8 cellular contexts compared by ENCODE assay signal in the genomic region with DNA sequence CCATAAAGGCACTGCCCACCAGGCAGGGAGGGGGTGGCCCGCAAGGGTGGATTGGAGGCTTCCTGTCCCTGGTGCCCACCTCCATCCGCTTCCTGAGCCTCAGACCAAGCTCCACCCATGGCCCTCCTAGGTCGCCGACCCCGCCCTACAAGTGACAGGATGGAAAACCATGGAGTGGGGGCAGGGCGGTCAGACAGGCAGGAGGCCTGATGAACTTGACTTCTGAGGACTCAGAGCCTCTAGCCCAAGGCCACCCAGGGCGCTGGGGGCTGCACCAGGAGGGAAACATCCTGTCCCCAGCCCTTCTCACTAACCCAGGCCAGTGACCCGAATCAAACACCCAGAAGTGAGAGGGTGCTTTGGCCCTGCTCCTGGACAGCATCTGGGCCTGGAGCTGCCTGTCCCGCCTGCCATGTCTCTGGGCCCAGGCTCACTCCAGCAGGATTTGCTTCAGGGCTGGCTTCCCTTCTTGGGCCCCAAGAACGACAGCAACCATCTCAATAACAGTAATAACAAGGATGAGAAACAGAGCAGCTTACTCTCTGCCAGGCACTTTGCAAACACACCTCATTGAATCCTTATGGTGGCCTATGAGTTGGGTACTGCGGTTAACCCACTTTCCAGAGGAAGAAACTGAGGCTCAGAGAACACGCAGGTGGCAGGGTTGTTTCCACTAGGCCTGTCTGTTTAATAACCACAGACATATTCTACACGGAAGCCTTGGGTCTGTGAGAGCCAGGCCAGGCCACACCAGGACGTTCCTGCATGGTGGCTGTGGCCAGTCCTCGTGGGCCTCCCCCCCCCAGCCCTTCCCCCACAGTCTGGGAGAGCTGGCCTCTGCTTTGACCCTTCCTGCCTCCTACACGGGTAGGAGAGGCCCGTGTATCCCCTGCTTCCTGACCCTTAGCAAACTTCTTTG. TPM values are rescaled to one million over a fixed set of nuclear protein-coding genes. Genes with fewer than 3 reads are reported as not detected.
A peak's percentile ranks its signal among the peaks of the same experiment; 100 is the strongest.
DNase-seq lines count a peak whose midpoint lies in the region; ATAC-seq and TF ChIP-seq lines count a peak whose summit lies in the region.

No MANE protein-coding gene starts in this region.

- CTCF ChIA-PET in CD8-positive, alpha-beta memory T cell (lab: Charles Lee) = interaction anchor here (1.0 to 1.4 kb wide), 4 partner anchors 18 to 39 kb away, joined by 3 to 7 read pairs (median 4); no protein-coding TSS in a partner anchor
- CTCF ChIA-PET in IMR-90 (lab: Yijun Ruan, JAX) = interaction anchor here (1.1 kb wide), 1 partner anchor 34 kb away, joined by 4 read pairs; no protein-coding TSS in a partner anchor

- no peaks in the 10 kb centered on the region for H3K27me3 ChIP-seq in CD8-positive, alpha-beta memory T cell (ENCODE audit: insufficient read depth, low read length, poor library complexity, severe bottlenecking)
- H3K27me3 ChIP-seq in IMR-90 (ENCODE audit: control insufficient read depth, insufficient read depth, low read length) (no peaks in the 10 kb centered on the region), gastrocnemius medialis (no peaks in the 10 kb centered on the region)

- H3K9me1 ChIP-seq in IMR-90 (ENCODE audit: insufficient read depth, low read length) = peaks cover 12% of the 10 kb centered on the region

- WGBS in IMR-90 (ENCODE audit: extremely low coverage in 2 of 2, insufficient read length in 1 of 2), 2 experiments = 69% methylated on average over 2 of the region's 17 CpGs; no CpG with 5 or more reads in 1 of the 2 experiments

- DNase-seq in CD8-positive, alpha-beta memory T cell = peak; percentile 61 to 83 (median 62)
- no peak for DNase-seq in IMR-90
- DNase-seq in activated CD8-positive, alpha-beta memory T cell treated with anti-CD3 and anti-CD28 coated beads for 48 hours (ENCODE audit: low read depth in 2 of 3, low spot score in 2 of 3) = peak in 2 of 3 experiments; percentile 74 to 75
- peak; percentile 60 for DNase-seq in glutamatergic neuron
- DNase-seq in gastrocnemius medialis = peak in 1 of 2 donors; percentile 47
- no peak for DNase-seq in NCI-H446 treated with DMSO at 0.1 percent for 48 hours (lab: John Stamatoyannopoulos, UW)
- DNase-seq in cerebellar nuclear complex (lab: John Stamatoyannopoulos, UW) = no peak

- POLR2A ChIA-PET in CD8-positive, alpha-beta memory T cell (lab: Charles Lee) = interaction anchor here (0.7 to 2.9 kb wide), 3 partner anchors 13 to 118 kb away, joined by 4 to 9 read pairs (median 6); a partner anchor contains a TSS
- POLR2A ChIA-PET in IMR-90 (lab: Charles Lee; ENCODE audit: unreplicated experiment) = no interaction called here

- H3K56ac ChIP-seq in IMR-90 (ENCODE audit: extremely low read depth, insufficient read depth, low read length) = no peak overlapping the region

- no peak overlapping the region; the same call in 1 of the 2 replicates for H2BK120ac ChIP-seq in IMR-90 (ENCODE audit: low read depth, low read length)

- no peak for TF ChIP-seq POLR2A in IMR-90 (IDR thresholded peaks at IDR 0.05; ENCODE audit: low read depth, low read length)
- no peak for TF ChIP-seq POLR2A in gastrocnemius medialis (IDR thresholded peaks at IDR 0.05)

- H3K9ac ChIP-seq in IMR-90 (ENCODE audit: low read depth, low read length) = no peak overlapping the region

- ATAC-seq in IMR-90 (ENCODE audit: low read depth) = no peak
- no peak for ATAC-seq in gastrocnemius medialis
- ATAC-seq in GM18520 (IDR thresholded peaks at IDR 0.05; ENCODE audit: unreplicated experiment) = no peak

- H3K27ac ChIP-seq in CD8-positive, alpha-beta memory T cell (ENCODE audit: low read depth, low read length) = peak overlapping the region; percentile 85
- no peak overlapping the region for H3K27ac ChIP-seq in IMR-90 (ENCODE audit: insufficient read depth, low read length)
- H3K27ac ChIP-seq in gastrocnemius medialis = peak overlapping the region; percentile 9 to 75 (median 66)

- H3K23ac ChIP-seq in IMR-90 (ENCODE audit: low read depth, low read length) = no peak overlapping the region

- H3K4ac ChIP-seq in IMR-90 (ENCODE audit: low read depth, low read length) = peak overlapping the region; percentile 24; the same call in 1 of the 2 replicates

- peaks cover 50% of the 10 kb centered on the region for H3K4me1 ChIP-seq in CD8-positive, alpha-beta memory T cell (ENCODE audit: insufficient read depth, low read length)
- H3K4me1 ChIP-seq in IMR-90 (ENCODE audit: control insufficient read depth, insufficient read depth, low read length) (peaks cover 23% of the 10 kb centered on the region), gastrocnemius medialis (peaks cover 20 to 21% of the 10 kb centered on the region in 2 donors)

- no peaks in the 10 kb centered on the region for H3K9me3 ChIP-seq in CD8-positive, alpha-beta memory T cell (ENCODE audit: low read length)
- H3K9me3 ChIP-seq in IMR-90 (ENCODE audit: control insufficient read depth, insufficient read depth, low read length) (no peaks in the 10 kb centered on the region), gastrocnemius medialis (no peaks in the 10 kb centered on the region)

- H2AK5ac ChIP-seq in IMR-90 (ENCODE audit: low read depth, low read length) = peak overlapping the region; percentile 29; the same call in 1 of the 2 replicates

- BruUV-seq in IMR-90 (replicated peaks; lab: Mats Ljungman, UMichigan) = no TSS peak

- peak overlapping the region; percentile 65 for H3K4me3 ChIP-seq in CD8-positive, alpha-beta memory T cell (ENCODE audit: low read length)
- no peak overlapping the region for H3K4me3 ChIP-seq in IMR-90 (ENCODE audit: insufficient read depth, low read depth, low read length)
- H3K4me3 ChIP-seq in gastrocnemius medialis = no peak overlapping the region

- peak overlapping the region; percentile 88 to 99 (median 93) for H3K4me3 Mint-ChIP-seq in CD8-positive, alpha-beta memory T cell
- no peak overlapping the region for H3K4me3 Mint-ChIP-seq in glutamatergic neuron (ENCODE audit: unreplicated experiment)

- no peak overlapping the region for H2AK9ac ChIP-seq in IMR-90 (replicated peaks; ENCODE audit: low read depth, low read length, poor library complexity)

- H2AFZ ChIP-seq in IMR-90 (replicated peaks; ENCODE audit: low read length, poor library complexity) = peak overlapping the region; percentile 16

- no peak overlapping the region for H2BK5ac ChIP-seq in IMR-90 (ENCODE audit: low read depth, low read length, poor library complexity, severe bottlenecking)

- peak overlapping the region; percentile 13; the same call in 1 of the 2 replicates for H4K91ac ChIP-seq in IMR-90 (ENCODE audit: insufficient read depth, low read depth, low read length)

- no peak overlapping the region for H3K4me2 ChIP-seq in IMR-90 (ENCODE audit: low read depth, low read length)

- no peak overlapping the region for H3K14ac ChIP-seq in IMR-90 (replicated peaks; ENCODE audit: low read depth, low read length)

- H3K9me3 Mint-ChIP-seq in CD8-positive, alpha-beta memory T cell = no peaks in the 10 kb centered on the region
- peaks cover 3% of the 10 kb centered on the region for H3K9me3 Mint-ChIP-seq in glutamatergic neuron (ENCODE audit: unreplicated experiment)

- intact Hi-C loops in IMR-90 (cut with micrococcal nuclease) (no loop called here), gastrocnemius medialis (cut with DNase I; ENCODE audit: low total_unique reads) (no loop called here)

- no peaks in the 10 kb centered on the region for H3K36me3 ChIP-seq in CD8-positive, alpha-beta memory T cell (ENCODE audit: insufficient read depth, low read length)
- H3K36me3 ChIP-seq in IMR-90 (ENCODE audit: control insufficient read depth, insufficient read depth, low read length) (peaks cover 5% of the 10 kb centered on the region), gastrocnemius medialis (peaks cover 0 to 10% of the 10 kb centered on the region in 2 donors)

- in situ Hi-C loops in IMR-90 (cut with MboI; ENCODE audit: low sequenced_read_pairs) = no loop called here
- in situ Hi-C loops in gastrocnemius medialis (cut with MboI; ENCODE audit: low sequenced_read_pairs in 4 of 4) = loop anchor here in 1 of 4 donors (25.0 kb wide), 1 partner anchor 667 kb away; no protein-coding TSS in a partner anchor

- H2BK15ac ChIP-seq in IMR-90 (ENCODE audit: low read depth, low read length) = no peak overlapping the region

- peaks cover 6 to 10% of the 10 kb centered on the region in 2 experiments; a peak in 2 of 4 replicates for H3K79me1 ChIP-seq in IMR-90 (ENCODE audit: low read depth in 1 of 2, low read length in 2 of 2)

- H4K20me1 ChIP-seq in IMR-90 (ENCODE audit: insufficient read depth, low read length) = no peaks in the 10 kb centered on the region

- H3K36me3 Mint-ChIP-seq in CD8-positive, alpha-beta memory T cell = peaks cover 0 to 41% (median 0%) of the 10 kb centered on the region in 3 donors
- H3K36me3 Mint-ChIP-seq in glutamatergic neuron (ENCODE audit: unreplicated experiment) = no peaks in the 10 kb centered on the region

- peaks cover 48 to 60% (median 50%) of the 10 kb centered on the region in 3 donors for H3K4me1 Mint-ChIP-seq in CD8-positive, alpha-beta memory T cell
- H3K4me1 Mint-ChIP-seq in glutamatergic neuron (ENCODE audit: low read depth, unreplicated experiment) = peaks cover 3% of the 10 kb centered on the region

- peak overlapping the region; percentile 96 to 100 (median 100) for H3K27ac Mint-ChIP-seq in CD8-positive, alpha-beta memory T cell
- H3K27ac Mint-ChIP-seq in glutamatergic neuron (ENCODE audit: unreplicated experiment) = no peak overlapping the region

- H4K8ac ChIP-seq in IMR-90 (ENCODE audit: low read depth in 2 of 2, low read length in 2 of 2) = peak overlapping the region; percentile 0 to 6; a peak in 2 of 4 replicates

- peak overlapping the region; percentile 42; the same call in 1 of the 2 replicates for H3K18ac ChIP-seq in IMR-90 (ENCODE audit: low read depth, low read length)

- no peak for TF ChIP-seq RAD21 in IMR-90 (IDR thresholded peaks at IDR 0.05; ENCODE audit: low read length)

- TF ChIP-seq CTCF in IMR-90 (conservative IDR thresholded peaks at IDR 0.05; ENCODE audit: low read depth, low read length) (no peak), glutamatergic neuron (IDR thresholded peaks at IDR 0.05; ENCODE audit: partially characterized antibody, unreplicated experiment) (no peak), gastrocnemius medialis (IDR thresholded peaks at IDR 0.05 in 4 of 5, conservative IDR thresholded peaks at IDR 0.05 in 1 of 5) (no peak)

- peaks cover 0 to 3% of the 10 kb centered on the region in 2 donors for H3K27me3 Mint-ChIP-seq in CD8-positive, alpha-beta memory T cell
- no peaks in the 10 kb centered on the region for H3K27me3 Mint-ChIP-seq in glutamatergic neuron (ENCODE audit: unreplicated experiment)

- peak overlapping the region; percentile 64 for H4K5ac ChIP-seq in IMR-90 (ENCODE audit: low read depth, low read length)

- dilution Hi-C loops in IMR-90 (cut with HindIII; ENCODE audit: low sequenced_read_pairs, unreplicated experiment) = no loop called here

- H2BK20ac ChIP-seq in IMR-90 (ENCODE audit: low read depth, low read length) = no peak overlapping the region

RNA-seq across cellular contexts. Expression of a gene that starts 4.4 kb away (rescaled TPM):
- 10 to 100 TPM; 52.3 to 54.0 TPM for total RNA-seq in CD8-positive, alpha-beta memory T cell
- polyA plus RNA-seq in CD8-positive, alpha-beta memory T cell = 54.7 TPM
- total RNA-seq in IMR-90 (2012; rRNA removed) (35.3 and 35.7 TPM in 2 replicates), glutamatergic neuron (ENCODE audit: unreplicated experiment) (26.1 TPM), gastrocnemius medialis (10 to 100 TPM; 46.7 to 69.3 (median 56.9) TPM)
- polyA plus RNA-seq in IMR-90 (2012; rRNA removed) = 47.6 and 48.6 TPM in 2 replicates
- 41.6 and 60.0 TPM in 2 replicates for polyA plus RNA-seq in IMR-90 (2012; cell fraction: cytosol; rRNA removed)
- 105 and 190 TPM in 2 replicates for polyA plus RNA-seq in IMR-90 (2012; cell fraction: nucleus; rRNA removed; ENCODE audit: low replicate concordance)

RNA-seq across cellular contexts. Expression of a gene that starts 13.0 kb away (rescaled TPM):
- 10 to 100 TPM; 32.9 to 43.2 TPM for total RNA-seq in CD8-positive, alpha-beta memory T cell
- polyA plus RNA-seq in CD8-positive, alpha-beta memory T cell = 28.7 TPM
- total RNA-seq in IMR-90 (2012; rRNA removed) = 11.9 and 12.5 TPM in 2 replicates
- polyA plus RNA-seq in IMR-90 (2012; rRNA removed) = 32.9 and 42.2 TPM in 2 replicates
- 18.6 and 48.3 TPM in 2 replicates for polyA plus RNA-seq in IMR-90 (2012; cell fraction: cytosol; rRNA removed)
- 25.4 and 59.2 TPM in 2 replicates for polyA plus RNA-seq in IMR-90 (2012; cell fraction: nucleus; rRNA removed; ENCODE audit: low replicate concordance)
- 15.8 TPM for total RNA-seq in glutamatergic neuron (ENCODE audit: unreplicated experiment)
- total RNA-seq in gastrocnemius medialis = 10 to 100 TPM; 11.2 to 48.4 (median 23.6) TPM

RNA-seq across cellular contexts. Expression of a gene that starts 26.3 kb away (rescaled TPM):
- total RNA-seq in CD8-positive, alpha-beta memory T cell = 10 to 100 TPM; 15.8 to 20.0 TPM
- 0.23 TPM for polyA plus RNA-seq in CD8-positive, alpha-beta memory T cell
- 44.8 and 51.4 TPM in 2 replicates for total RNA-seq in IMR-90 (2012; rRNA removed)
- polyA plus RNA-seq in IMR-90 (2012; rRNA removed) = 119 and 126 TPM in 2 replicates
- polyA plus RNA-seq in IMR-90 (2012; cell fraction: cytosol; rRNA removed) = 146 and 387 TPM in 2 replicates
- polyA plus RNA-seq in IMR-90 (2012; cell fraction: nucleus; rRNA removed; ENCODE audit: low replicate concordance) = 158 and 207 TPM in 2 replicates
- 121 TPM for total RNA-seq in glutamatergic neuron (ENCODE audit: unreplicated experiment)
- total RNA-seq in gastrocnemius medialis = 100 to 1,000 TPM; 240 to 489 (median 359) TPM

RNA-seq across cellular contexts. Expression of a gene that starts 26.8 kb away (rescaled TPM):
- total RNA-seq in CD8-positive, alpha-beta memory T cell = 1 to 10 TPM; 1.4 to 2.5 TPM
- polyA plus RNA-seq in CD8-positive, alpha-beta memory T cell = 0.89 TPM
- total RNA-seq in IMR-90 (2012; rRNA removed) (0.28 and 0.36 TPM in 2 replicates), glutamatergic neuron (ENCODE audit: unreplicated experiment) (11.9 TPM), gastrocnemius medialis (1 to 10 TPM in 1 of 4 donors, not detected in 3; 4.2 TPM)
- polyA plus RNA-seq in IMR-90 (2012; rRNA removed) = 2.7 and 3.6 TPM in 2 replicates
- polyA plus RNA-seq in IMR-90 (2012; cell fraction: cytosol; rRNA removed) = 2.5 and 3.4 TPM in 2 replicates
- polyA plus RNA-seq in IMR-90 (2012; cell fraction: nucleus; rRNA removed; ENCODE audit: low replicate concordance) = 22.0 and 36.8 TPM in 2 replicates

RNA-seq across cellular contexts. Expression of a gene that starts 33.8 kb away (rescaled TPM):
- total RNA-seq in CD8-positive, alpha-beta memory T cell = 10 to 100 TPM; 73.8 to 75.5 TPM
- polyA plus RNA-seq in CD8-positive, alpha-beta memory T cell = 52.2 TPM
- total RNA-seq in IMR-90 (2012; rRNA removed) = 10.8 TPM in 2 replicates
- polyA plus RNA-seq in IMR-90 (2012; rRNA removed) = 60.6 and 60.9 TPM in 2 replicates
- polyA plus RNA-seq in IMR-90 (2012; cell fraction: cytosol; rRNA removed) = 40.8 and 52.3 TPM in 2 replicates
- polyA plus RNA-seq in IMR-90 (2012; cell fraction: nucleus; rRNA removed; ENCODE audit: low replicate concordance) = 40.3 and 50.7 TPM in 2 replicates
- 35.3 TPM for total RNA-seq in glutamatergic neuron (ENCODE audit: unreplicated experiment)
- 10 to 100 TPM in 1 of 4 donors, 1 to 10 TPM in 3; 4.7 to 10.4 (median 5.9) TPM for total RNA-seq in gastrocnemius medialis

Comparison
In these comparisons a context has a peak if more than half of its experiments do, and no peak if none do; other contexts are left out.
1. DNase-seq: peak in CD8-positive, alpha-beta memory T cell (5 of 5), activated CD8-positive, alpha-beta memory T cell treated with anti-CD3 and anti-CD28 coated beads for 48 hours (2 of 3) and glutamatergic neuron (single experiment); none in IMR-90 (single experiment), NCI-H446 treated with DMSO at 0.1 percent for 48 hours (single experiment) and cerebellar nuclear complex (0 of 2).